Comparison of ENCODE assay signal across 10 cellular contexts in genomic region chr10:27369832-27370231, GRCh38.
DNase-seq lines count a peak whose midpoint lies in the region; ATAC-seq, FAIRE-seq and TF ChIP-seq lines count a peak whose summit lies in the region.
"Had no signal": no experiment of that assay in that cellular context is flagged by ENCODE, and none has a peak within 500 bp of the region (broad histone marks: within the 10 kb centered on the region; RNA-seq: fewer than 3 reads in every experiment).

No MANE protein-coding gene starts in this region.

- H3K27me3 ChIP-seq in Karpas-422 (ENCODE audit: low read length) (no peaks in the 10 kb centered on the region), K562 (ENCODE audit: control insufficient read depth in 2 of 2, insufficient read depth in 2 of 2, low read length in 2 of 2) (0 out of 5 replicates have a peak, but pooled peaks cover 0 to 5% of the 10 kb centered on the region in 2 experiments)

- H4K20me1 ChIP-seq in Karpas-422 (ENCODE audit: insufficient read depth, low read depth, low read length) (no peaks in the 10 kb centered on the region), K562 (replicated peaks; ENCODE audit: control insufficient read depth, insufficient read depth, low read length) (no peaks in the 10 kb centered on the region)

- no peak for TF ChIP-seq EP300 in K562 (IDR thresholded peaks at IDR 0.05; ENCODE audit: low read length)

- H3K9me1 ChIP-seq in K562 (ENCODE audit: control insufficient read depth, insufficient read depth, low read length) = no peaks in the 10 kb centered on the region

- H3K36me3 ChIP-seq in Karpas-422 (ENCODE audit: insufficient read depth, low read length) = no peaks in the 10 kb centered on the region
- no peaks in the 10 kb centered on the region for H3K36me3 ChIP-seq in K562 (ENCODE audit: control insufficient read depth, insufficient read depth, low read length)

- no peak overlapping the region for H3K4me2 ChIP-seq in Karpas-422 (ENCODE audit: low read depth, low read length, poor library complexity, severe bottlenecking)
- no peak overlapping the region for H3K4me2 ChIP-seq in K562 (ENCODE audit: insufficient read depth, low read length)

- no TSS peak for BruUV-seq in K562 (replicated peaks; lab: Mats Ljungman, UMichigan)

- H2AFZ ChIP-seq in Karpas-422 (ENCODE audit: low read length) (no peak overlapping the region), K562 (ENCODE audit: low read depth, low read length) (no peak overlapping the region)

- H3K9ac ChIP-seq in Karpas-422 (ENCODE audit: low read length) = no peak overlapping the region
- H3K9ac ChIP-seq in K562 (ENCODE audit: insufficient read depth in 1 of 2, low read depth in 2 of 2, low read length in 2 of 2) = no peak overlapping the region

- POLR2A ChIA-PET in K562 (lab: Yijun Ruan, JAX) = no interaction called here

- FAIRE-seq in K562 (lab: Jason Lieb, UNC) = no peak

- no peak overlapping the region for H3K4me3 Mint-ChIP-seq in nephron

- peak; percentile 25 for DNase-seq in DMS 273 (lab: John Stamatoyannopoulos, UW; ENCODE audit: unreplicated experiment)
- no peak for DNase-seq in DMS 273 treated with DMSO at 0.1 percent for 48 hours (lab: John Stamatoyannopoulos, UW)
- peak; percentile 68 for DNase-seq in Karpas-422
- DNase-seq in K562 (ENCODE audit: extremely low read depth in 1 of 4, low spot score in 3 of 4) = peak in 1 of 4 experiments; percentile 9
- no peak for DNase-seq in nucleus accumbens (lab: John Stamatoyannopoulos, UW)
- DNase-seq in HPDE6-E6E7 (ENCODE audit: extremely low spot score) = no peak
- DNase-seq: MV-4-11 had no signal

- peak; percentile 43 to 52 for TF ChIP-seq RAD21 in K562 (CRISPR knock-in tag; conservative IDR thresholded peaks at IDR 0.05 in 1 of 2, IDR thresholded peaks at IDR 0.05 in 1 of 2)

- H3K9me3 ChIP-seq in Karpas-422 (ENCODE audit: low read length) = no peaks in the 10 kb centered on the region
- H3K9me3 ChIP-seq in K562 (replicated peaks; ENCODE audit: control insufficient read depth, insufficient read depth, low read depth, low read length) = no peaks in the 10 kb centered on the region

- CTCF ChIA-PET in K562 (lab: Yijun Ruan, JAX; ENCODE audit: low intra/inter-chr PET ratio) = interaction anchor here (0.5 to 0.9 kb wide), 4 partner anchors 286 to 927 kb away, joined by 3 to 5 read pairs (median 3); no protein-coding TSS in a partner anchor

- TF ChIP-seq CTCF in K562 (IDR thresholded peaks at IDR 0.05 in 2 of 3, conservative IDR thresholded peaks at IDR 0.05 in 1 of 3; ENCODE audit: insufficient read depth in 2 of 3, low read depth in 1 of 3, low read length in 3 of 3) = peak in 1 of 3 experiments; percentile 47; a peak in 2 of 6 replicates
- TF ChIP-seq CTCF in nephron (IDR thresholded peaks at IDR 0.05; ENCODE audit: unreplicated experiment in 3 of 3) = peak; percentile 29 to 38 (median 29)

- no peaks in the 10 kb centered on the region for H3K9me3 Mint-ChIP-seq in nephron

- H3K4me1 ChIP-seq in Karpas-422 (ENCODE audit: low read length) (peaks cover 17% of the 10 kb centered on the region), K562 (replicated peaks in 1 of 2; ENCODE audit: control insufficient read depth in 2 of 2, insufficient read depth in 2 of 2, low read length in 2 of 2) (no peaks in the 10 kb centered on the region)

- no peaks in the 10 kb centered on the region for H3K36me3 Mint-ChIP-seq in nephron (ENCODE audit: low read depth)

- H3K9me2 ChIP-seq in Karpas-422 (replicated peaks; ENCODE audit: insufficient read depth, low read length) = no peaks in the 10 kb centered on the region

- H3K79me2 ChIP-seq in Karpas-422 (ENCODE audit: low read length) (no peaks in the 10 kb centered on the region), K562 (ENCODE audit: control insufficient read depth, insufficient read depth, low read length) (no peaks in the 10 kb centered on the region)

- H3K27ac ChIP-seq in Karpas-422 (ENCODE audit: low read length) (no peak overlapping the region), K562 (ENCODE audit: extremely low read depth, low read depth, low read length) (no peak overlapping the region)

- no peak for ATAC-seq in K562
- no peak for ATAC-seq in HG03378 (IDR thresholded peaks at IDR 0.05; ENCODE audit: unreplicated experiment)
- ATAC-seq: activated CD4-positive, CD25-positive, alpha-beta regulatory T cell treated with anti-CD3 and anti-CD28 coated beads, Interleukin-2, amount 50 U/mL, for 24 hours had no signal

- WGBS in K562 (ENCODE audit: insufficient coverage, low coverage, missing lambda C conversion rate) = 7% methylated on average over 3 of the region's 3 CpGs

- H3K27me3 Mint-ChIP-seq in nephron (ENCODE audit: low read depth) = no peaks in the 10 kb centered on the region

- no peak overlapping the region for H3K27ac Mint-ChIP-seq in nephron

- H3K4me3 ChIP-seq in Karpas-422 (ENCODE audit: low read length) (no peak overlapping the region), K562 (no peak overlapping the region)

- in situ Hi-C loops in K562 (cut with MboI) = loop anchor here (10.0 kb wide), 1 partner anchor 625 kb away; no protein-coding TSS in a partner anchor

- TF ChIP-seq POLR2A in K562 (conservative IDR thresholded peaks at IDR 0.05) = no peak

- H3K4me1 Mint-ChIP-seq in nephron = no peaks in the 10 kb centered on the region

- intact Hi-C loops in K562 (cut with micrococcal nuclease) = loop anchor here (10.0 kb wide), 3 partner anchors 295 to 1015 kb away; no protein-coding TSS in a partner anchor

TF ChIP-seq in K562, 482 proteins besides CTCF, POLR2A, EP300 and RAD21:
- TF ChIP-seq SMAD4 (CRISPR knock-in tag; conservative IDR thresholded peaks at IDR 0.05) (no peak), CCNT2 (IDR thresholded peaks at IDR 0.05; ENCODE audit: borderline replicate concordance, extremely low read depth, insufficient read length, low read depth, low read length) (no peak), TCF7 (IDR thresholded peaks at IDR 0.05; ENCODE audit: borderline replicate concordance) (no peak), BMI1 (IDR thresholded peaks at IDR 0.05; ENCODE audit: low read length) (no peak), DNMT1 (IDR thresholded peaks at IDR 0.05) (no peak), ZNF696 (CRISPR knock-in tag; conservative IDR thresholded peaks at IDR 0.05) (no peak), FOXP4 (CRISPR knock-in tag; IDR thresholded peaks at IDR 0.05; ENCODE audit: borderline replicate concordance) (no peak), CGGBP1 (CRISPR knock-in tag; IDR thresholded peaks at IDR 0.05) (no peak), RBM34 (IDR thresholded peaks at IDR 0.05; ENCODE audit: borderline replicate concordance, insufficient read depth, low read length) (no peak), POU5F1 (IDR thresholded peaks at IDR 0.05; ENCODE audit: borderline replicate concordance, low read depth, low read length, partially characterized antibody) (no peak), ZNF324 (CRISPR knock-in tag; IDR thresholded peaks at IDR 0.05) (no peak), STAT5B (CRISPR knock-in tag; IDR thresholded peaks at IDR 0.05) (no peak), ZMIZ1 (IDR thresholded peaks at IDR 0.05; ENCODE audit: low read depth in 2 of 2, low read length in 2 of 2) (no peak)

Comparison
In these comparisons a context has a peak if more than half of its experiments do, and no peak if none do; other contexts are left out.
1. DNase-seq: peak in DMS 273 (single experiment) and Karpas-422 (single experiment); none in DMS 273 treated with DMSO at 0.1 percent for 48 hours (single experiment), nucleus accumbens (0 of 56) and HPDE6-E6E7 (single experiment).